Comparison of ENCODE assay signal across 9 cellular contexts in the genomic region with DNA sequence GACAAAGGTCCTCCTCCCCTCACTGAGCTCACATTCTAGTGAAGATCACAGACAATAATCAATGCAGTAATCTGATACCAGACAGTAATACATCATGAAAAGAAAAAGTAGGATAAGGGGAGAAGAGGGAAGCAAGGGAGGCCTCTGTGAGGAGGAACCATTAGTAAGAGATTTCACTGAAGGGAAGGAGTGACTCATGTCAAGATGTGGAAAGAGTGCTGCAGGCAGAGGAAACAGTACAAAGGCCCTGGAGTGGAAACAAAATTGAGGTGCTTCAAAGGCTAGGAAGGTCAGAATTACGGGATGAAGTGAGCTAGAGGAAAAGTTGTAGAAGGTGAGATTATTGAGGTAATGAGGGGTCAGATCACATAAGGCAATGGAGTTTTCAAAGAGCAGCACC. TPM values are rescaled to one million over a fixed set of nuclear protein-coding genes. Genes with fewer than 3 reads are reported as not detected.
A peak's percentile ranks its signal among the peaks of the same experiment; 100 is the strongest.
DNase-seq lines count a peak whose midpoint lies in the region; FAIRE-seq and TF ChIP-seq lines count a peak whose summit lies in the region.
"Had no signal": no experiment of that assay in that cellular context is flagged by ENCODE, and none has a peak within 500 bp of the region (broad histone marks: within the 10 kb centered on the region; RNA-seq: fewer than 3 reads in every experiment).

No MANE protein-coding gene starts in this region.

- H3K27ac ChIP-seq in kidney (ENCODE audit: low read depth in 2 of 2, low read length in 2 of 2) (no peak overlapping the region), WERI-Rb-1 (no peak overlapping the region)

- H3K4me1 ChIP-seq in kidney (ENCODE audit: control insufficient read depth in 1 of 2, insufficient read depth in 1 of 2, low read depth in 1 of 2, low read length in 2 of 2): peaks cover 0 to 3% of the 10 kb centered on the region in 2 donors

- H3K36me3 Mint-ChIP-seq in activated T-helper 1 cell treated with anti-CD3 and anti-CD28 coated beads, Interleukin-12 subunit alpha, Interleukin-12 subunit beta, Interleukin-2, Interleukin-4 antibody, amounts not matched to agents 30 ng/mL and 10 ng/mL and 1 ng/mL, durations not matched to agents 14 hours and 24 hours and 36 hours (ENCODE audit: low read depth): peaks cover 44% of the 10 kb centered on the region

- H3K4me1 Mint-ChIP-seq in activated T-helper 1 cell treated with anti-CD3 and anti-CD28 coated beads, Interleukin-12 subunit alpha, Interleukin-12 subunit beta, Interleukin-2, Interleukin-4 antibody, amounts not matched to agents 30 ng/mL and 10 ng/mL and 1 ng/mL, durations not matched to agents 14 hours and 24 hours and 36 hours (ENCODE audit: low read depth): peaks cover 86% of the 10 kb centered on the region

- peak; percentile 87 to 88 for DNase-seq in AML-193 (lab: John Stamatoyannopoulos, UW)
- DNase-seq in HT1080 (ENCODE audit: low read depth): peak; percentile 77
- DNase-seq in activated T-helper 1 cell treated with anti-CD3 and anti-CD28 coated beads, Interleukin-12 subunit alpha, Interleukin-12 subunit beta, Interleukin-2, Interleukin-4 antibody, amounts not matched to agents 30 ng/mL and 10 ng/mL and 1 ng/mL, durations not matched to agents 14 hours and 24 hours and 36 hours (ENCODE audit: low spot score): peak; percentile 32
- DNase-seq in kidney glomerular epithelial cell (lab: John Stamatoyannopoulos, UW): peak; percentile 24
- no peak for DNase-seq in cerebellar cortex (ENCODE audit: low spot score)
- DNase-seq in kidney: no peak
- no peak for DNase-seq in SHP77 (lab: John Stamatoyannopoulos, UW)
- DNase-seq in WERI-Rb-1: no peak

- no peak for FAIRE-seq in kidney (lab: Jason Lieb, UNC)
- FAIRE-seq: TTC549 had no signal

- H3K9ac ChIP-seq in kidney (ENCODE audit: low read length in 2 of 2): no peak overlapping the region

- peak overlapping the region; percentile 96 for H3K27ac Mint-ChIP-seq in activated T-helper 1 cell treated with anti-CD3 and anti-CD28 coated beads, Interleukin-12 subunit alpha, Interleukin-12 subunit beta, Interleukin-2, Interleukin-4 antibody, amounts not matched to agents 30 ng/mL and 10 ng/mL and 1 ng/mL, durations not matched to agents 14 hours and 24 hours and 36 hours

- no peaks in the 10 kb centered on the region for H3K9me3 ChIP-seq in kidney (ENCODE audit: control insufficient read depth in 1 of 2, low read length in 2 of 2)
- H3K9me3 ChIP-seq in WERI-Rb-1 (ENCODE audit: severe bottlenecking): no peaks in the 10 kb centered on the region

- no peaks in the 10 kb centered on the region for H3K9me3 Mint-ChIP-seq in activated T-helper 1 cell treated with anti-CD3 and anti-CD28 coated beads, Interleukin-12 subunit alpha, Interleukin-12 subunit beta, Interleukin-2, Interleukin-4 antibody, amounts not matched to agents 30 ng/mL and 10 ng/mL and 1 ng/mL, durations not matched to agents 14 hours and 24 hours and 36 hours

- intact Hi-C loops in activated T-helper 1 cell treated with anti-CD3 and anti-CD28 coated beads, Interleukin-12 subunit alpha, Interleukin-12 subunit beta, Interleukin-2, Interleukin-4 antibody, amounts not matched to agents 30 ng/mL and 10 ng/mL and 1 ng/mL, durations not matched to agents 14 hours and 24 hours and 36 hours (cut with micrococcal nuclease): loop anchor here (1.0 kb wide), 2 partner anchors 9 to 12 kb away; no protein-coding TSS in a partner anchor
- intact Hi-C loops in kidney (cut with DNase I): no loop called here

- no peaks in the 10 kb centered on the region for H3K27me3 ChIP-seq in WERI-Rb-1 (ENCODE audit: insufficient read depth, low read depth, severe bottlenecking)

- H3K27me3 Mint-ChIP-seq in activated T-helper 1 cell treated with anti-CD3 and anti-CD28 coated beads, Interleukin-12 subunit alpha, Interleukin-12 subunit beta, Interleukin-2, Interleukin-4 antibody, amounts not matched to agents 30 ng/mL and 10 ng/mL and 1 ng/mL, durations not matched to agents 14 hours and 24 hours and 36 hours (ENCODE audit: insufficient read depth): no peaks in the 10 kb centered on the region

- no peak overlapping the region for H3K4me3 ChIP-seq in kidney (ENCODE audit: low read length in 2 of 2)
- no peak overlapping the region for H3K4me3 ChIP-seq in WERI-Rb-1 (ENCODE audit: low read depth, low read length)

- H3K36me3 ChIP-seq in kidney (ENCODE audit: control insufficient read depth in 1 of 2, insufficient read depth in 2 of 2, low read length in 2 of 2) (no peaks in the 10 kb centered on the region), WERI-Rb-1 (no peaks in the 10 kb centered on the region)

- H3K4me3 Mint-ChIP-seq in activated T-helper 1 cell treated with anti-CD3 and anti-CD28 coated beads, Interleukin-12 subunit alpha, Interleukin-12 subunit beta, Interleukin-2, Interleukin-4 antibody, amounts not matched to agents 30 ng/mL and 10 ng/mL and 1 ng/mL, durations not matched to agents 14 hours and 24 hours and 36 hours: peak overlapping the region; percentile 51

- no peak for TF ChIP-seq CTCF in kidney (IDR thresholded peaks at IDR 0.05; ENCODE audit: borderline replicate concordance, extremely low read depth, insufficient read depth)
- no peak for TF ChIP-seq CTCF in WERI-Rb-1 (IDR thresholded peaks at IDR 0.05; ENCODE audit: low read depth, low read length)

RNA-seq across cellular contexts. Expression of gene LAMTOR3, which starts 38.1 kb away (rescaled TPM):
- 38.5 and 40.7 TPM in 2 replicates for total RNA-seq in HT1080 (2014; rRNA removed; shearing (Covaris generic))
- 55.1 and 58.8 TPM in 2 replicates for polyA plus RNA-seq in HT1080 (2015; cell fraction: cytosol; rRNA removed)
- polyA plus RNA-seq in HT1080 (2015; cell fraction: nucleus; rRNA removed): 31.9 and 43.8 TPM in 2 replicates
- total RNA-seq in activated T-helper 1 cell treated with anti-CD3 and anti-CD28 coated beads, Interleukin-12 subunit alpha, Interleukin-12 subunit beta, Interleukin-2, Interleukin-4 antibody, amounts not matched to agents 30 ng/mL and 10 ng/mL and 1 ng/mL, durations not matched to agents 14 hours and 24 hours and 36 hours: 28.6 and 29.7 TPM in 2 replicates
- 46.5 TPM for total RNA-seq in kidney
- 71.1 TPM for polyA plus RNA-seq in kidney (ENCODE audit: insufficient read depth, low read depth, low replicate concordance)

RNA-seq across cellular contexts. Expression of gene DAPP1, which starts 39.5 kb away (rescaled TPM):
- total RNA-seq in HT1080 (2014; rRNA removed; shearing (Covaris generic)): 0.20 TPM in 1 of 2 replicates, not detected in the other
- not detected in 2 replicates for polyA plus RNA-seq in HT1080 (2015; cell fraction: cytosol; rRNA removed)
- polyA plus RNA-seq in HT1080 (2015; cell fraction: nucleus; rRNA removed): not detected in 2 replicates
- 38.8 and 40.2 TPM in 2 replicates for total RNA-seq in activated T-helper 1 cell treated with anti-CD3 and anti-CD28 coated beads, Interleukin-12 subunit alpha, Interleukin-12 subunit beta, Interleukin-2, Interleukin-4 antibody, amounts not matched to agents 30 ng/mL and 10 ng/mL and 1 ng/mL, durations not matched to agents 14 hours and 24 hours and 36 hours
- 10.1 TPM for total RNA-seq in kidney
- 0.34 TPM for polyA plus RNA-seq in kidney (ENCODE audit: insufficient read depth, low read depth, low replicate concordance)

Comparison
In these comparisons a context has a peak if more than half of its experiments do, and no peak if none do; other contexts are left out.
1. DNase-seq: peak in AML-193 (2 of 2), HT1080 (single experiment), activated T-helper 1 cell treated with anti-CD3 and anti-CD28 coated beads, Interleukin-12 subunit alpha, Interleukin-12 subunit beta, Interleukin-2, Interleukin-4 antibody, amounts not matched to agents 30 ng/mL and 10 ng/mL and 1 ng/mL, durations not matched to agents 14 hours and 24 hours and 36 hours (single experiment) and kidney glomerular epithelial cell (single experiment); none in cerebellar cortex (single experiment), kidney (single experiment), SHP77 (0 of 2) and WERI-Rb-1 (single experiment).